ENCODE assay signal across 28 cellular contexts in the genomic region with DNA sequence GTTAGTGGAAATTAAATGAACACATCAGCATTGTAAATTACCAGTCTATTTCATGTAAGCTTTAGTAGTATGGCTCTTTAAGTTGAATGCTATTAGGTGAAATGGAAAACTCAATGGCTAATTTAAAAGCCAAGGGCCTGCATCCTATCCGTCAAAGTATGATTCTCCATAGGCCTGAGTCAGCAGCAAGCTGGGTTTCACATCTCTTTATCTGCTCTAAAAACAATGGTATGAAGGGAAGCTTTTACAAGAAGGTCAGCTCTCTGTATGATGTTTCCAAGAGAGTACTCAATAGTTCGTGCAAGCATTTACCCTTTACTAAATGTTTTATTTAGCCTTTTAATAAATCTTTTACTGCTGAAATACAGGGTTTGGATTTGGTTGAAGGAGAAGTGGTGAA.
"Had no signal": no experiment of that assay in that cellular context is flagged by ENCODE, and none has a peak within 500 bp of the region (broad histone marks: within the 10 kb centered on the region; RNA-seq: fewer than 3 reads in every experiment).

No MANE protein-coding gene starts in this region.

- H3K4me3 ChIP-seq: left lung, lower lobe of right lung, ovary, right lobe of liver, testis had no signal

- H3K36me3 ChIP-seq: left lung, lower lobe of right lung, neutrophil, ovary, right lobe of liver had no signal

- H3K4me1 ChIP-seq: right lobe of liver had no signal

- H3K9me3 ChIP-seq: left lung, lower lobe of right lung, neutrophil, ovary, right lobe of liver, testis had no signal

- H3K36me3 Mint-ChIP-seq: activated naive CD4-positive, alpha-beta T cell treated with anti-CD3 and anti-CD28 coated beads, Interleukin-2, amount 50 U/mL, for 72 hours; natural killer cell treated with Interleukin-12 subunit alpha and Interleukin-12 subunit beta and Interleukin-15 and Interleukin-18, amount 100 ng/mL, for 72 hours had no signal

- H3K4me1 Mint-ChIP-seq: activated CD4-positive, alpha-beta T cell treated with anti-CD3 and anti-CD28 coated beads, Interleukin-2, amount 10 ng/mL, durations not matched to agents 7 days and 5 days had no signal

- DNase-seq: activated CD4-positive, alpha-beta T cell treated with anti-CD3 and anti-CD28 coated beads for 1 hour; activated CD4-positive, alpha-beta T cell treated with anti-CD3 and anti-CD28 coated beads, Interleukin-2, amount 10 ng/mL, durations not matched to agents 7 days and 5 days; activated CD8-positive, alpha-beta T cell treated with anti-CD3 and anti-CD28 coated beads for 36 hours; activated naive CD4-positive, alpha-beta T cell; activated T-cell treated with anti-CD3 and anti-CD28 coated beads, Interleukin-2, amount 50 U/mL, for 48 hours; anterior cingulate cortex; brain microvascular endothelial cell; caudate nucleus; endodermal cell; foreskin melanocyte; left lung; lower lobe of right lung; mesenchymal stem cell; ovary; right lobe of liver; stimulated activated CD4-positive, alpha-beta T cell treated with anti-CD3 and anti-CD28 coated beads, Interleukin-2, amount 100 ng/mL, for 48 hours; stimulated activated naive CD8-positive, alpha-beta T cell treated with anti-CD3 and anti-CD28 coated beads, Interleukin-15, Interleukin-2, amounts not matched to agents 100 U/mL and 50 U/mL, for 24 hours; SW 1271; T-helper 9 cell; testis; trophoblast cell had no signal

- ATAC-seq: activated CD8-positive, alpha-beta T cell treated with anti-CD3 and anti-CD28 coated beads for 36 hours; activated naive CD4-positive, alpha-beta T cell treated with anti-CD3 and anti-CD28 coated beads, Interleukin-2, amount 50 U/mL, for 72 hours; esophagus mucosa; left lung; lower lobe of right lung; natural killer cell treated with Interleukin-12 subunit alpha and Interleukin-12 subunit beta and Interleukin-15 and Interleukin-18, amount 100 ng/mL, for 72 hours; right lobe of liver; stimulated activated naive CD8-positive, alpha-beta T cell treated with anti-CD3 and anti-CD28 coated beads, Interleukin-15, Interleukin-2, amounts not matched to agents 100 U/mL and 50 U/mL, for 24 hours had no signal

- H3K9me3 Mint-ChIP-seq: activated CD4-positive, alpha-beta T cell treated with anti-CD3 and anti-CD28 coated beads, Interleukin-2, amount 10 ng/mL, durations not matched to agents 7 days and 5 days; activated CD8-positive, alpha-beta T cell treated with anti-CD3 and anti-CD28 coated beads for 36 hours; activated naive CD4-positive, alpha-beta T cell treated with anti-CD3 and anti-CD28 coated beads, Interleukin-2, amount 50 U/mL, for 72 hours; dendritic cell treated with granulocyte-macrophage colony-stimulating factor and Interleukin-4, amounts not matched to agents 40 ng/mL and 50 ng/mL, for 4 days; endodermal cell; natural killer cell treated with Interleukin-12 subunit alpha and Interleukin-12 subunit beta and Interleukin-15 and Interleukin-18, amount 100 ng/mL, for 72 hours; T-helper 1 cell treated with Interleukin-12 subunit alpha and Interleukin-12 subunit beta and Interleukin-4 antibody, amounts not matched to agents 30 μg/mL and 1 μg/mL, for 36 hours had no signal

- H3K27ac ChIP-seq: brain microvascular endothelial cell, left lung, lower lobe of right lung, neutrophil, ovary, right lobe of liver, testis had no signal

- H3K27me3 ChIP-seq: brain microvascular endothelial cell, left lung, ovary, right lobe of liver, testis had no signal

- H3K27ac Mint-ChIP-seq: activated CD4-positive, alpha-beta T cell treated with anti-CD3 and anti-CD28 coated beads, Interleukin-2, amount 10 ng/mL, durations not matched to agents 7 days and 5 days; activated CD8-positive, alpha-beta T cell treated with anti-CD3 and anti-CD28 coated beads for 36 hours; activated naive CD4-positive, alpha-beta T cell treated with anti-CD3 and anti-CD28 coated beads, Interleukin-2, amount 50 U/mL, for 72 hours; dendritic cell treated with granulocyte-macrophage colony-stimulating factor and Interleukin-4, amounts not matched to agents 40 ng/mL and 50 ng/mL, for 4 days; endodermal cell; natural killer cell treated with Interleukin-12 subunit alpha and Interleukin-12 subunit beta and Interleukin-15 and Interleukin-18, amount 100 ng/mL, for 72 hours; progenitor cell of endocrine pancreas; T-helper 1 cell treated with Interleukin-12 subunit alpha and Interleukin-12 subunit beta and Interleukin-4 antibody, amounts not matched to agents 30 μg/mL and 1 μg/mL, for 36 hours had no signal

- H3K4me3 Mint-ChIP-seq: activated CD4-positive, alpha-beta T cell treated with anti-CD3 and anti-CD28 coated beads, Interleukin-2, amount 10 ng/mL, durations not matched to agents 7 days and 5 days; activated CD8-positive, alpha-beta T cell treated with anti-CD3 and anti-CD28 coated beads for 36 hours; dendritic cell treated with granulocyte-macrophage colony-stimulating factor and Interleukin-4, amounts not matched to agents 40 ng/mL and 50 ng/mL, for 4 days; endodermal cell; natural killer cell treated with Interleukin-12 subunit alpha and Interleukin-12 subunit beta and Interleukin-15 and Interleukin-18, amount 100 ng/mL, for 72 hours; T-helper 1 cell treated with Interleukin-12 subunit alpha and Interleukin-12 subunit beta and Interleukin-4 antibody, amounts not matched to agents 30 μg/mL and 1 μg/mL, for 36 hours had no signal
